ENCODE assay signal across 8 cellular contexts in genomic region chr1:94792876-94793605, GRCh38. TPM values are rescaled to one million over a fixed set of nuclear protein-coding genes. Genes with fewer than 3 reads are reported as not detected.
DNase-seq lines count a peak whose midpoint lies in the region; ATAC-seq and TF ChIP-seq lines count a peak whose summit lies in the region.

No MANE protein-coding gene starts in this region.

- TF ChIP-seq CTCF in MCF 10A (IDR thresholded peaks at IDR 0.05; ENCODE audit: unreplicated experiment) (no peak), neural crest cell (conservative IDR thresholded peaks at IDR 0.05) (no peak)

- POLR2A ChIA-PET in MCF 10A (lab: Yijun Ruan, JAX), result interaction anchor here (0.6 to 2.2 kb wide), 4 partner anchors 9 to 171 kb away, joined by 3 to 7 read pairs (median 4); no protein-coding TSS in a partner anchor
- POLR2A ChIA-PET in activated CD8-positive, alpha-beta T cell treated with anti-CD3 and anti-CD28 coated beads, Interleukin-2, amount 10 ng/mL, durations not matched to agents 7 days and 5 days (lab: Charles Lee), result no interaction called here
- POLR2A ChIA-PET in activated CD4-positive, alpha-beta memory T cell treated with anti-CD3 and anti-CD28 coated beads, Interleukin-2, amount 10 ng/mL, durations not matched to agents 7 days and 5 days (lab: Charles Lee), result no interaction called here

- H3K27ac Mint-ChIP-seq in MCF 10A (ENCODE audit: low read depth, unreplicated experiment) (peak overlapping the region; percentile 75), neural crest cell (ENCODE audit: unreplicated experiment) (peak overlapping the region; percentile 69)
- no peak overlapping the region for H3K27ac Mint-ChIP-seq in activated CD8-positive, alpha-beta T cell treated with anti-CD3 and anti-CD28 coated beads, Interleukin-2, amount 10 ng/mL, durations not matched to agents 7 days and 5 days
- H3K27ac Mint-ChIP-seq in activated CD4-positive, alpha-beta memory T cell treated with anti-CD3 and anti-CD28 coated beads, Interleukin-2, amount 10 ng/mL, durations not matched to agents 7 days and 5 days, result no peak overlapping the region

- intact Hi-C loops in MCF 10A (cut with micrococcal nuclease), result no loop called here

- peak; percentile 26 for ATAC-seq in GM18868 (IDR thresholded peaks at IDR 0.05; ENCODE audit: unreplicated experiment)
- ATAC-seq in HG03064 (IDR thresholded peaks at IDR 0.05; ENCODE audit: low read depth, unreplicated experiment), result peak; percentile 20
- ATAC-seq in activated CD8-positive, alpha-beta T cell treated with anti-CD3 and anti-CD28 coated beads, Interleukin-2, amount 10 ng/mL, durations not matched to agents 7 days and 5 days, result no peak

- peaks cover 7% of the 10 kb centered on the region for H3K9me3 Mint-ChIP-seq in MCF 10A (ENCODE audit: unreplicated experiment)
- peaks cover 2% of the 10 kb centered on the region for H3K9me3 Mint-ChIP-seq in neural crest cell
- no peaks in the 10 kb centered on the region for H3K9me3 Mint-ChIP-seq in activated CD8-positive, alpha-beta T cell treated with anti-CD3 and anti-CD28 coated beads, Interleukin-2, amount 10 ng/mL, durations not matched to agents 7 days and 5 days (ENCODE audit: insufficient read depth)
- peaks cover 2% of the 10 kb centered on the region for H3K9me3 Mint-ChIP-seq in activated CD4-positive, alpha-beta memory T cell treated with anti-CD3 and anti-CD28 coated beads, Interleukin-2, amount 10 ng/mL, durations not matched to agents 7 days and 5 days

- H3K4me1 Mint-ChIP-seq in MCF 10A (ENCODE audit: insufficient read depth, unreplicated experiment) (peaks cover 25% of the 10 kb centered on the region), neural crest cell (peaks cover 31% of the 10 kb centered on the region)
- H3K4me1 Mint-ChIP-seq in activated CD8-positive, alpha-beta T cell treated with anti-CD3 and anti-CD28 coated beads, Interleukin-2, amount 10 ng/mL, durations not matched to agents 7 days and 5 days (ENCODE audit: low read depth), result peaks cover 6% of the 10 kb centered on the region
- peaks cover 20% of the 10 kb centered on the region for H3K4me1 Mint-ChIP-seq in activated CD4-positive, alpha-beta memory T cell treated with anti-CD3 and anti-CD28 coated beads, Interleukin-2, amount 10 ng/mL, durations not matched to agents 7 days and 5 days

- H3K27me3 Mint-ChIP-seq in MCF 10A (ENCODE audit: insufficient read depth, unreplicated experiment) (no peaks in the 10 kb centered on the region), neural crest cell (ENCODE audit: low read depth) (no peaks in the 10 kb centered on the region)
- peaks cover 6% of the 10 kb centered on the region for H3K27me3 Mint-ChIP-seq in activated CD8-positive, alpha-beta T cell treated with anti-CD3 and anti-CD28 coated beads, Interleukin-2, amount 10 ng/mL, durations not matched to agents 7 days and 5 days (ENCODE audit: low read depth)
- H3K27me3 Mint-ChIP-seq in activated CD4-positive, alpha-beta memory T cell treated with anti-CD3 and anti-CD28 coated beads, Interleukin-2, amount 10 ng/mL, durations not matched to agents 7 days and 5 days, result peaks cover 7% of the 10 kb centered on the region

- H3K36me3 Mint-ChIP-seq in MCF 10A (ENCODE audit: insufficient read depth, unreplicated experiment) (no peaks in the 10 kb centered on the region), neural crest cell (ENCODE audit: low read depth) (no peaks in the 10 kb centered on the region)
- H3K36me3 Mint-ChIP-seq in activated CD8-positive, alpha-beta T cell treated with anti-CD3 and anti-CD28 coated beads, Interleukin-2, amount 10 ng/mL, durations not matched to agents 7 days and 5 days (ENCODE audit: low read depth), result no peaks in the 10 kb centered on the region
- no peaks in the 10 kb centered on the region for H3K36me3 Mint-ChIP-seq in activated CD4-positive, alpha-beta memory T cell treated with anti-CD3 and anti-CD28 coated beads, Interleukin-2, amount 10 ng/mL, durations not matched to agents 7 days and 5 days (ENCODE audit: low read depth)

- CTCF ChIA-PET in MCF 10A (lab: Yijun Ruan, JAX), result interaction anchor here (0.6 to 1.4 kb wide), 7 partner anchors 10 to 276 kb away, joined by 3 to 5 read pairs (median 3); no protein-coding TSS in a partner anchor
- CTCF ChIA-PET in activated CD8-positive, alpha-beta T cell treated with anti-CD3 and anti-CD28 coated beads, Interleukin-2, amount 10 ng/mL, durations not matched to agents 7 days and 5 days (lab: Charles Lee), result interaction anchor here (0.6 to 0.7 kb wide), 2 partner anchors 59 to 291 kb away, joined by 3 read pairs; no protein-coding TSS in a partner anchor
- CTCF ChIA-PET in activated CD4-positive, alpha-beta memory T cell treated with anti-CD3 and anti-CD28 coated beads, Interleukin-2, amount 10 ng/mL, durations not matched to agents 7 days and 5 days (lab: Charles Lee), result no interaction called here

- peak; percentile 12 for DNase-seq in MCF 10A (ENCODE audit: unreplicated experiment)
- DNase-seq in neural crest cell (ENCODE audit: low read depth, low spot score), result no peak
- no peak for DNase-seq in epidermal melanocyte (ENCODE audit: insufficient read length, low spot score)
- no peak for DNase-seq in NCI-H82 treated with DMSO at 0.1 percent for 48 hours (lab: John Stamatoyannopoulos, UW; ENCODE audit: unreplicated experiment)
- no peak for DNase-seq in activated CD8-positive, alpha-beta T cell treated with anti-CD3 and anti-CD28 coated beads, Interleukin-2, amount 10 ng/mL, durations not matched to agents 7 days and 5 days
- DNase-seq in activated CD4-positive, alpha-beta memory T cell treated with anti-CD3 and anti-CD28 coated beads, Interleukin-2, amount 10 ng/mL, durations not matched to agents 7 days and 5 days, result no peak

- H3K4me3 Mint-ChIP-seq in MCF 10A (ENCODE audit: unreplicated experiment), result no peak overlapping the region
- H3K4me3 Mint-ChIP-seq in neural crest cell, result no peak overlapping the region
- no peak overlapping the region for H3K4me3 Mint-ChIP-seq in activated CD8-positive, alpha-beta T cell treated with anti-CD3 and anti-CD28 coated beads, Interleukin-2, amount 10 ng/mL, durations not matched to agents 7 days and 5 days
- no peak overlapping the region for H3K4me3 Mint-ChIP-seq in activated CD4-positive, alpha-beta memory T cell treated with anti-CD3 and anti-CD28 coated beads, Interleukin-2, amount 10 ng/mL, durations not matched to agents 7 days and 5 days

- no TSS peak for BruUV-seq in MCF 10A (replicated peaks; lab: Mats Ljungman, UMichigan)

RNA-seq across cellular contexts. Expression of gene SLC44A3, which starts 27.1 kb away (rescaled TPM):
- total RNA-seq in MCF 10A (2022) (0.83 and 2.8 TPM in 2 replicates), neural crest cell (0.64 and 0.77 TPM in 2 replicates)
- total RNA-seq in activated CD8-positive, alpha-beta T cell treated with anti-CD3 and anti-CD28 coated beads, Interleukin-2, amount 10 ng/mL, durations not matched to agents 7 days and 5 days, result not detected
- under 1 TPM; 0.25 to 0.35 TPM for total RNA-seq in activated CD4-positive, alpha-beta memory T cell treated with anti-CD3 and anti-CD28 coated beads, Interleukin-2, amount 10 ng/mL, durations not matched to agents 7 days and 5 days

Comparison
In these comparisons a context has a peak if more than half of its experiments do, and no peak if none do; other contexts are left out.
1. H3K27ac Mint-ChIP-seq: peak in MCF 10A (single experiment) and neural crest cell (single experiment); none in activated CD8-positive, alpha-beta T cell treated with anti-CD3 and anti-CD28 coated beads, Interleukin-2, amount 10 ng/mL, durations not matched to agents 7 days and 5 days (single experiment) and activated CD4-positive, alpha-beta memory T cell treated with anti-CD3 and anti-CD28 coated beads, Interleukin-2, amount 10 ng/mL, durations not matched to agents 7 days and 5 days (single experiment).